Comparison of ENCODE assay signal across 26 cellular contexts in genomic region chr11:123773026-123773425, GRCh38. TPM values are rescaled to one million over a fixed set of nuclear protein-coding genes. Genes with fewer than 3 reads are reported as not detected.
DNase-seq lines count a peak whose midpoint lies in the region; ATAC-seq, FAIRE-seq and TF ChIP-seq lines count a peak whose summit lies in the region.
"Had no signal": no experiment of that assay in that cellular context is flagged by ENCODE, and none has a peak within 500 bp of the region (broad histone marks: within the 10 kb centered on the region; RNA-seq: fewer than 3 reads in every experiment).

No MANE protein-coding gene starts in this region.

- H3F3A ChIP-seq in GM23338 (replicated peaks; ENCODE audit: low read depth) = peaks cover 7% of the 10 kb centered on the region; the same call in 1 of the 2 replicates

- H3K23ac ChIP-seq in H1 (ENCODE audit: insufficient read length) = no peak overlapping the region
- no peak overlapping the region for H3K23ac ChIP-seq in trophoblast cell (ENCODE audit: low read length)

- no peaks in the 10 kb centered on the region for H3K23me2 ChIP-seq in H1 (ENCODE audit: low read depth, low read length)

- H3K9me3 ChIP-seq in HUES6 (ENCODE audit: control insufficient read depth, insufficient read depth, low read depth, low read length) (peaks cover 9% of the 10 kb centered on the region; the same call in 1 of the 2 replicates), H1 (ENCODE audit: insufficient read depth in 2 of 2, low read depth in 1 of 2, low read length in 1 of 2) (no peaks in the 10 kb centered on the region), trophoblast cell (ENCODE audit: insufficient read depth, low read depth, low read length) (no peaks in the 10 kb centered on the region), body of pancreas (no peaks in the 10 kb centered on the region)
- H3K9me3 ChIP-seq: A549, BE2C had no signal

- H2BK12ac ChIP-seq in H1 (ENCODE audit: low read depth, low read length) (no peak overlapping the region), trophoblast cell (ENCODE audit: low read length) (no peak overlapping the region)

- no peak overlapping the region for H2BK15ac ChIP-seq in H1 (ENCODE audit: low read length)

- H3K4me2 ChIP-seq in GM23338 (no peak overlapping the region; the same call in 1 of the 2 replicates), H1 (ENCODE audit: insufficient read depth in 1 of 2, low read depth in 2 of 2, low read length in 2 of 2) (no peak overlapping the region), trophoblast cell (ENCODE audit: low read length) (no peak overlapping the region)
- H3K4me2 ChIP-seq: A549; BLaER1 treated with 17β-estradiol and CSF1 and Interleukin-3, amounts not matched to agents 10 nM and 100 nM had no signal

- H4K20me1 ChIP-seq in GM23338 (replicated peaks; ENCODE audit: insufficient read depth) (no peaks in the 10 kb centered on the region), H1 (replicated peaks in 1 of 2; ENCODE audit: control insufficient read depth in 1 of 2, insufficient read depth in 2 of 2, low read length in 2 of 2) (no peaks in the 10 kb centered on the region)
- H4K20me1 ChIP-seq: BLaER1 treated with 17β-estradiol and CSF1 and Interleukin-3, amounts not matched to agents 10 nM and 100 nM had no signal

- no peak for TF ChIP-seq EP300 in H1 (IDR thresholded peaks at IDR 0.05; ENCODE audit: borderline replicate concordance in 1 of 2, low read depth in 2 of 2, low read length in 2 of 2)

- no peak overlapping the region for H4K12ac ChIP-seq in trophoblast cell (ENCODE audit: low read depth, low read length)

- intact Hi-C loops in body of pancreas (cut with DNase I) = no loop called here

- H3K4me3 ChIP-seq in GM23338 (no peak overlapping the region), HUES6 (ENCODE audit: low read depth, low read length) (no peak overlapping the region), H1 (ENCODE audit: extremely low read depth in 1 of 4, insufficient read depth in 2 of 4, low read depth in 3 of 4, low read length in 4 of 4) (no peak overlapping the region), trophoblast cell (ENCODE audit: low read depth, low read length) (no peak overlapping the region), body of pancreas (no peak overlapping the region)
- H3K4me3 ChIP-seq: A549; BLaER1 treated with 17β-estradiol and CSF1 and Interleukin-3, amounts not matched to agents 10 nM and 100 nM; GM12878 had no signal

- WGBS in H1 (ENCODE audit: extremely low coverage in 1 of 2, insufficient coverage in 1 of 2, insufficient read length in 1 of 2, insufficient replicate concordance in 2 of 2, low coverage in 1 of 2, low lambda C conversion rate in 2 of 2, missing lambda C conversion rate in 1 of 2), 2 experiments = 84% methylated on average over 2 of the region's 2 CpGs; no CpG with 5 or more reads in 1 of the 2 experiments
- WGBS in trophoblast cell (ENCODE audit: extremely low coverage, insufficient coverage, insufficient read length) = no CpG with 5 or more reads among the region's 2 CpGs
- WGBS in body of pancreas, 2 donors = 88 to 91% methylated on average over 2 of the region's 2 CpGs

- no peaks in the 10 kb centered on the region for H3K79me2 ChIP-seq in GM23338 (replicated peaks; ENCODE audit: insufficient read depth)
- no peaks in the 10 kb centered on the region for H3K79me2 ChIP-seq in H1 (ENCODE audit: control insufficient read depth in 1 of 2, insufficient read depth in 2 of 2, low read length in 2 of 2)
- H3K79me2 ChIP-seq in trophoblast cell (ENCODE audit: control insufficient read depth, insufficient read depth, low read length, poor library complexity) = no peaks in the 10 kb centered on the region

- H3K27me3 ChIP-seq in GM23338 (ENCODE audit: insufficient read depth) (no peaks in the 10 kb centered on the region), HUES6 (ENCODE audit: control insufficient read depth, insufficient read depth, low read length) (no peaks in the 10 kb centered on the region), H1 (replicated peaks in 1 of 4; ENCODE audit: control insufficient read depth in 3 of 4, extremely low read depth in 1 of 4, insufficient read depth in 3 of 4, low read length in 3 of 4) (no peaks in the 10 kb centered on the region), trophoblast cell (ENCODE audit: insufficient read depth, low read length) (no peaks in the 10 kb centered on the region), body of pancreas (no peaks in the 10 kb centered on the region)
- H3K27me3 ChIP-seq: BLaER1 treated with 17β-estradiol and CSF1 and Interleukin-3, amounts not matched to agents 10 nM and 100 nM had no signal

- H3K27ac ChIP-seq in GM23338 (ENCODE audit: low read depth) = peak overlapping the region; percentile 91; the same call in 1 of the 2 replicates
- 0 out of 2 replicates have a peak overlapping the region, but pooled peaks have one; percentile 45 for H3K27ac ChIP-seq in HUES6 (ENCODE audit: low read depth, low read length)
- H3K27ac ChIP-seq in H1 (ENCODE audit: low read depth, low read length) = no peak overlapping the region
- peak overlapping the region; percentile 31 for H3K27ac ChIP-seq in trophoblast cell (ENCODE audit: low read depth, low read length)
- no peak overlapping the region for H3K27ac ChIP-seq in body of pancreas
- H3K27ac ChIP-seq: A549; BLaER1 treated with 17β-estradiol and CSF1 and Interleukin-3, amounts not matched to agents 10 nM and 100 nM had no signal

- H3K14ac ChIP-seq in H1 (ENCODE audit: insufficient read length) (no peak overlapping the region), trophoblast cell (ENCODE audit: low read length) (no peak overlapping the region)

- no peak overlapping the region for H4K8ac ChIP-seq in H1 (ENCODE audit: extremely low read depth, insufficient read depth, low read length)
- H4K8ac ChIP-seq in trophoblast cell (ENCODE audit: low read depth, low read length) = no peak overlapping the region

- H2AK5ac ChIP-seq in H1 (ENCODE audit: low read depth, low read length) = no peak overlapping the region
- no peak overlapping the region for H2AK5ac ChIP-seq in trophoblast cell (ENCODE audit: low read length)

- peak overlapping the region; percentile 97 for H3K27ac Mint-ChIP-seq in GM23338
- H3K27ac Mint-ChIP-seq: CD14-positive monocyte; CD4-positive, alpha-beta T cell; CD8-positive, alpha-beta memory T cell had no signal

- H3K36me3 ChIP-seq in GM23338 (ENCODE audit: insufficient read depth) = no peaks in the 10 kb centered on the region
- no peaks in the 10 kb centered on the region for H3K36me3 ChIP-seq in HUES6 (ENCODE audit: control insufficient read depth, insufficient read depth, low read length)
- no peaks in the 10 kb centered on the region for H3K36me3 ChIP-seq in H1 (ENCODE audit: control insufficient read depth in 2 of 4, insufficient read depth in 4 of 4, low read length in 3 of 4)
- H3K36me3 ChIP-seq in trophoblast cell (ENCODE audit: control insufficient read depth in 1 of 2, insufficient read depth in 2 of 2, low read length in 2 of 2) = no peaks in the 10 kb centered on the region
- no peaks in the 10 kb centered on the region for H3K36me3 ChIP-seq in body of pancreas (replicated peaks in 1 of 2; ENCODE audit: insufficient read depth in 1 of 2, low read depth in 2 of 2)
- H3K36me3 ChIP-seq: BE2C; BLaER1 treated with 17β-estradiol and CSF1 and Interleukin-3, amounts not matched to agents 10 nM and 100 nM had no signal

- peak; percentile 13 for FAIRE-seq in H1 (lab: Jason Lieb, UNC)
- FAIRE-seq: A549, D721Med, GM12878 had no signal

- POLR2A ChIA-PET in H1 (lab: Charles Lee; ENCODE audit: partially characterized antibody) = interaction anchor here (1.2 kb wide), 1 partner anchor 17 kb away, joined by 3 read pairs; no protein-coding TSS in a partner anchor

- H4K5ac ChIP-seq in H1 (ENCODE audit: insufficient read length, low read depth, low read length) = peak overlapping the region; percentile 5

- ATAC-seq in GM23338 (no peak), body of pancreas (no peak)
- ATAC-seq: A549, GM12878, HCT116 had no signal

- H2BK120ac ChIP-seq in H1 (replicated peaks; ENCODE audit: low read depth, low read length) (peak overlapping the region; percentile 75), trophoblast cell (ENCODE audit: insufficient read depth, low read length, poor library complexity) (no peak overlapping the region)

- H3K56ac ChIP-seq in H1 (replicated peaks; ENCODE audit: insufficient read length, low read depth, low read length) = no peak overlapping the region

- H3K27me3 Mint-ChIP-seq in GM23338 (ENCODE audit: insufficient read depth, low read depth, poor library complexity) = no peaks in the 10 kb centered on the region

- H2BK20ac ChIP-seq in H1 (ENCODE audit: low read length) = no peak overlapping the region; the same call in 1 of the 2 replicates

- H3K4me1 ChIP-seq in GM23338 (ENCODE audit: insufficient read depth) (peaks cover 53% of the 10 kb centered on the region), HUES6 (ENCODE audit: control insufficient read depth, insufficient read depth, low read length) (peaks cover 39% of the 10 kb centered on the region), H1 (replicated peaks in 1 of 4; ENCODE audit: control insufficient read depth in 3 of 4, insufficient read depth in 4 of 4, low read length in 3 of 4) (peaks cover 0 to 30% (median 13%) of the 10 kb centered on the region in 4 experiments; a peak in 6 of 7 replicates), trophoblast cell (ENCODE audit: control insufficient read depth in 1 of 2, insufficient read depth in 2 of 2, low read length in 2 of 2) (no peaks in the 10 kb centered on the region), body of pancreas (no peaks in the 10 kb centered on the region)
- H3K4me1 ChIP-seq: A549, BE2C had no signal

- H3K9ac ChIP-seq in HUES6 (ENCODE audit: low read length) = no peak overlapping the region
- no peak overlapping the region for H3K9ac ChIP-seq in H1 (replicated peaks in 1 of 4; ENCODE audit: extremely low read depth in 1 of 4, low read depth in 3 of 4, low read length in 3 of 4)
- no peak overlapping the region for H3K9ac ChIP-seq in trophoblast cell (ENCODE audit: low read length)
- H3K9ac ChIP-seq: BLaER1 treated with 17β-estradiol and CSF1 and Interleukin-3, amounts not matched to agents 10 nM and 100 nM had no signal

- no peak for TF ChIP-seq RAD21 in H1 (IDR thresholded peaks at IDR 0.05 in 1 of 2, conservative IDR thresholded peaks at IDR 0.05 in 1 of 2; ENCODE audit: low read depth in 2 of 2, low read length in 2 of 2)

- peaks cover 24% of the 10 kb centered on the region for H3K36me3 Mint-ChIP-seq in GM23338 (ENCODE audit: low read depth)
- H3K36me3 Mint-ChIP-seq: CD14-positive monocyte; CD8-positive, alpha-beta memory T cell had no signal

- H2AFZ ChIP-seq in GM23338 (no peak overlapping the region), H1 (ENCODE audit: low read length) (no peak overlapping the region), trophoblast cell (ENCODE audit: insufficient read depth, low read length, poor library complexity) (no peak overlapping the region)

- no peak overlapping the region for H3K18ac ChIP-seq in H1 (ENCODE audit: extremely low read depth, low read length)
- H3K18ac ChIP-seq in trophoblast cell (ENCODE audit: low read length) = no peak overlapping the region

- H4K91ac ChIP-seq in H1 (replicated peaks; ENCODE audit: insufficient read length, low read length) (peak overlapping the region; percentile 84), trophoblast cell (ENCODE audit: low read depth, low read length) (no peak overlapping the region)

- TF ChIP-seq CTCF in GM23338 (conservative IDR thresholded peaks at IDR 0.05; ENCODE audit: low read depth in 2 of 2) (no peak), H1 (IDR thresholded peaks at IDR 0.05; ENCODE audit: control extremely low read depth in 1 of 3, insufficient read depth in 1 of 3, low read depth in 1 of 3, low read length in 3 of 3) (no peak), body of pancreas (IDR thresholded peaks at IDR 0.05) (no peak)

- no peak for TF ChIP-seq POLR2A in H1 (IDR thresholded peaks at IDR 0.05; ENCODE audit: control extremely low read depth in 1 of 2, low read depth in 2 of 2, low read length in 2 of 2)
- no peak for TF ChIP-seq POLR2A in body of pancreas (IDR thresholded peaks at IDR 0.05)

- DNase-seq in GM23338 (ENCODE audit: low spot score) (no peak), H1 (ENCODE audit: low read depth in 1 of 2, low spot score in 2 of 2) (no peak), trophoblast cell (peak; percentile 78 to 95), SKM-1 treated with dmso at 0.1 percent for 144 hours (lab: John Stamatoyannopoulos, UW; ENCODE audit: unreplicated experiment) (no peak), activated gamma-delta T cell treated with Interleukin-2 at 50 U/mL for 16 hours (no peak), body of pancreas (no peak)
- no peak for DNase-seq in stimulated activated CD4-positive, alpha-beta T cell treated with anti-CD3 and anti-CD28 coated beads, Interleukin-4, amount 100 ng/mL, for 4 hours
- DNase-seq: 8988T; ACHN; AML-193; BE2C; CD4-positive, alpha-beta T cell; CD8-positive, alpha-beta memory T cell; DMS 273 treated with DMSO at 0.1 percent for 48 hours; DMS79; EL; GDM1; GOT3; H7 had no signal

- H3K4ac ChIP-seq in H1 (replicated peaks; ENCODE audit: insufficient read length, low read depth, low read length) = no peak overlapping the region
- H3K4ac ChIP-seq in trophoblast cell (ENCODE audit: low read depth, low read length) = no peak overlapping the region

- CTCF ChIA-PET in H1 (lab: Charles Lee; ENCODE audit: partially characterized antibody) = interaction anchor here (0.7 to 1.8 kb wide), 6 partner anchors 16 to 178 kb away, joined by 3 to 9 read pairs (median 4); no protein-coding TSS in a partner anchor

- peaks cover 43% of the 10 kb centered on the region for H3K4me1 Mint-ChIP-seq in GM23338
- H3K4me1 Mint-ChIP-seq: CD14-positive monocyte; CD8-positive, alpha-beta memory T cell had no signal

- no peak overlapping the region for H3K4me3 Mint-ChIP-seq in GM23338
- H3K4me3 Mint-ChIP-seq: CD14-positive monocyte; CD4-positive, alpha-beta T cell; CD8-positive, alpha-beta memory T cell had no signal

- H2BK5ac ChIP-seq in H1 (ENCODE audit: low read depth, low read length) (no peak overlapping the region; the same call in 1 of the 2 replicates), trophoblast cell (ENCODE audit: low read depth, low read length, poor library complexity) (no peak overlapping the region)

- H3K79me1 ChIP-seq in H1 (ENCODE audit: low read depth, low read length) (no peaks in the 10 kb centered on the region), trophoblast cell (ENCODE audit: low read length) (no peaks in the 10 kb centered on the region)

- H3K9me3 Mint-ChIP-seq in GM23338 = peaks cover 17% of the 10 kb centered on the region
- H3K9me3 Mint-ChIP-seq: CD4-positive, alpha-beta T cell; CD8-positive, alpha-beta memory T cell had no signal

- peaks cover 8% of the 10 kb centered on the region; the same call in 1 of the 2 replicates for H3K9me2 ChIP-seq in GM23338 (ENCODE audit: insufficient read depth)

RNA-seq across cellular contexts. Expression of gene OR6X1, which starts 18.7 kb away (rescaled TPM):
- total RNA-seq in GM23338 (2014; rRNA removed; shearing (Covaris generic)) = not detected in 2 replicates
- polyA plus RNA-seq in GM23338 (2016; fragmentation: Nextera tagmentation; extraction: Ambion mirVana) (not detected in 2 replicates), H1 (2011; rRNA removed) (not detected in 2 replicates)
- total RNA-seq in H1 (2021; fragmentation: NEBNext Ultra II Directional; extraction: Animal tissue kit (Norgen Biotek cat#: 25700)) = not detected in 2 replicates
- not detected for polyA plus RNA-seq in H1 (2011; cell fraction: cytosol; rRNA removed)
- polyA plus RNA-seq in H1 (2011; cell fraction: nucleus; rRNA removed) = 0.21 TPM
- not detected in 4 replicates for polyA plus RNA-seq in H1 (2012, experiment 1 of 2)
- not detected for polyA plus RNA-seq in H1 (2012, experiment 2 of 2)
- polyA plus RNA-seq in H1 (2013, experiment 1 of 2) = not detected
- 0.06 TPM for polyA plus RNA-seq in H1 (2013, experiment 2 of 2)
- 0.22 TPM in 1 of 2 replicates, not detected in the other for polyA minus RNA-seq in H1 (2011; rRNA and poly(A)+ RNA removed)
- polyA minus RNA-seq in H1 (2011; cell fraction: cytosol; rRNA and poly(A)+ RNA removed) = not detected
- polyA minus RNA-seq in H1 (2011; cell fraction: nucleus; rRNA and poly(A)+ RNA removed) = not detected
- polyA plus RNA-seq in trophoblast cell (2013) = 0.36 and 0.49 TPM in 2 replicates
- total RNA-seq in body of pancreas = not detected
- total RNA-seq: CD4-positive, alpha-beta T cell; CD8-positive, alpha-beta memory T cell; GM12878; H7 had no signal
- polyA plus RNA-seq: A549; CD14-positive monocyte; CD8-positive, alpha-beta memory T cell; GM12878 had no signal

RNA-seq across cellular contexts. Expression of gene ZNF202, which starts 31.6 kb away (rescaled TPM):
- 33.0 and 36.7 TPM in 2 replicates for total RNA-seq in GM23338 (2014; rRNA removed; shearing (Covaris generic))
- polyA plus RNA-seq in GM23338 (2016; fragmentation: Nextera tagmentation; extraction: Ambion mirVana) = 16.1 and 18.2 TPM in 2 replicates
- total RNA-seq in H1 (2021; fragmentation: NEBNext Ultra II Directional; extraction: Animal tissue kit (Norgen Biotek cat#: 25700)) = 33.0 and 33.9 TPM in 2 replicates
- 13.2 and 14.1 TPM in 2 replicates for polyA plus RNA-seq in H1 (2011; rRNA removed)
- 18.8 TPM for polyA plus RNA-seq in H1 (2011; cell fraction: cytosol; rRNA removed)
- 30.6 TPM for polyA plus RNA-seq in H1 (2011; cell fraction: nucleus; rRNA removed)
- 22.1 to 27.4 TPM (median 26.9 TPM) in 4 replicates for polyA plus RNA-seq in H1 (2012, experiment 1 of 2)
- 5.6 TPM for polyA plus RNA-seq in H1 (2012, experiment 2 of 2)
- 19.2 TPM for polyA plus RNA-seq in H1 (2013, experiment 1 of 2)
- 17.2 TPM for polyA plus RNA-seq in H1 (2013, experiment 2 of 2)
- 25.4 and 30.3 TPM in 2 replicates for polyA minus RNA-seq in H1 (2011; rRNA and poly(A)+ RNA removed)
- polyA minus RNA-seq in H1 (2011; cell fraction: cytosol; rRNA and poly(A)+ RNA removed) = 16.3 TPM
- polyA minus RNA-seq in H1 (2011; cell fraction: nucleus; rRNA and poly(A)+ RNA removed) = 56.3 TPM
- polyA plus RNA-seq in trophoblast cell (2013) = 5.2 TPM in 2 replicates
- 10 to 100 TPM; 11.5 to 15.3 TPM for total RNA-seq in body of pancreas

RNA-seq across cellular contexts. Expression of gene OR6M1, which starts 33.1 kb away (rescaled TPM):
- not detected in 2 replicates for total RNA-seq in GM23338 (2014; rRNA removed; shearing (Covaris generic))
- not detected in 2 replicates for polyA plus RNA-seq in GM23338 (2016; fragmentation: Nextera tagmentation; extraction: Ambion mirVana)
- total RNA-seq in H1 (2021; fragmentation: NEBNext Ultra II Directional; extraction: Animal tissue kit (Norgen Biotek cat#: 25700)) = not detected in 2 replicates
- polyA plus RNA-seq in H1 (2011; rRNA removed) = not detected in 2 replicates
- not detected for polyA plus RNA-seq in H1 (2011; cell fraction: cytosol; rRNA removed)
- not detected for polyA plus RNA-seq in H1 (2011; cell fraction: nucleus; rRNA removed)
- not detected in 4 replicates for polyA plus RNA-seq in H1 (2012, experiment 1 of 2)
- polyA plus RNA-seq in H1 (2012, experiment 2 of 2) = not detected
- polyA plus RNA-seq in H1 (2013, experiment 1 of 2) = not detected
- polyA plus RNA-seq in H1 (2013, experiment 2 of 2) = not detected
- polyA minus RNA-seq in H1 (2011; rRNA and poly(A)+ RNA removed) = not detected in 2 replicates
- not detected for polyA minus RNA-seq in H1 (2011; cell fraction: cytosol; rRNA and poly(A)+ RNA removed)
- not detected for polyA minus RNA-seq in H1 (2011; cell fraction: nucleus; rRNA and poly(A)+ RNA removed)
- not detected in 2 replicates for polyA plus RNA-seq in trophoblast cell (2013)
- total RNA-seq in body of pancreas = not detected
- total RNA-seq: CD4-positive, alpha-beta T cell; CD8-positive, alpha-beta memory T cell; GM12878; H7 had no signal
- polyA plus RNA-seq: A549; CD14-positive monocyte; CD8-positive, alpha-beta memory T cell; GM12878 had no signal

Comparison
In these comparisons a context has a peak if more than half of its experiments do, and no peak if none do; other contexts are left out.
1. DNase-seq: peak in trophoblast cell (2 of 2); none in GM23338 (single experiment), H1 (0 of 2), SKM-1 treated with dmso at 0.1 percent for 144 hours (single experiment), stimulated activated CD4-positive, alpha-beta T cell treated with anti-CD3 and anti-CD28 coated beads, Interleukin-4, amount 100 ng/mL, for 4 hours (0 of 2), activated gamma-delta T cell treated with Interleukin-2 at 50 U/mL for 16 hours (single experiment) and body of pancreas (0 of 4).
2. H3K27ac ChIP-seq: peak in GM23338 (single experiment), HUES6 (single experiment) and trophoblast cell (single experiment); none in H1 (single experiment) and body of pancreas (0 of 4).